In genomic region chr18:76202322-76202721, GRCh38 we compare ENCODE assay signal across 8 cellular contexts.
"Had no signal": no experiment of that assay in that cellular context is flagged by ENCODE, and none has a peak within 500 bp of the region (broad histone marks: within the 10 kb centered on the region; RNA-seq: fewer than 3 reads in every experiment).

No MANE protein-coding gene starts in this region.

- H3K4me3 Mint-ChIP-seq: IgD-negative memory B cell had no signal

- DNase-seq: IMR-90, KBM-7, KG1 had no signal

- H3K4me2 ChIP-seq: KMS-11 had no signal

- H3K4me3 ChIP-seq: K562 had no signal

- H3K27ac Mint-ChIP-seq: IgD-negative memory B cell had no signal

- ATAC-seq: HepG2, K562 had no signal

- H3K27me3 Mint-ChIP-seq: IgD-negative memory B cell had no signal

- H3K4me1 Mint-ChIP-seq: IgD-negative memory B cell had no signal

- H3K27ac ChIP-seq: HL-60, KMS-11 had no signal

- H3K9ac ChIP-seq: KMS-11 had no signal
